ENCODE assay signal across 10 cellular contexts in the genomic region with DNA sequence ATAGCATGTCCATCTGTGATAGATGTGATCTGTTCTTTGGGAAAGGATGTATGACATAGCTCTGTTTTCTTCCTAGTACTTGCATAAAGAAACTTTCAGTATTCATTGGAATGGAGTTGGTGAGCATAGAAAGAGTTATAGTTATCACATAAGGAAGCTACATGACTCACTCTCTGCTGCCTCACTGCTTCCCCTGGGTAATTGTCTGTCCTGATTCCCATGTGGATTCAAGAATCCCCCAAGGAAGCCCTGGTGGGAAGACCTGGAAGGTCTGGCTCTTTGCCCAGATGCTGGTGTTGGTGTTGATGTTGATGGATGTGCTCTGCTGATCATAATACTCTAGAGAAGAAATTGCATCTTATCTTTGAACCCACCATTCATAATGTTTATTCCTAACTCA.
DNase-seq lines count a peak whose midpoint lies in the region; ATAC-seq and TF ChIP-seq lines count a peak whose summit lies in the region.
"Had no signal": no experiment of that assay in that cellular context is flagged by ENCODE, and none has a peak within 500 bp of the region (broad histone marks: within the 10 kb centered on the region; RNA-seq: fewer than 3 reads in every experiment).

No MANE protein-coding gene starts in this region.

- TF ChIP-seq POLR2A in vagina (IDR thresholded peaks at IDR 0.05) = no peak

- H3K4me1 ChIP-seq in BLaER1 treated with 17β-estradiol and CSF1 and Interleukin-3, amounts not matched to agents 10 nM and 100 nM = peaks cover 0 to 26% (median 14%) of the 10 kb centered on the region in 10 experiments; a peak in 15 of 20 replicates
- H3K4me1 ChIP-seq in adipocyte (ENCODE audit: control insufficient read depth, insufficient read depth, low read length) (peaks cover 9% of the 10 kb centered on the region), vagina (no peaks in the 10 kb centered on the region)
- H3K4me1 ChIP-seq: sigmoid colon had no signal

- no peaks in the 10 kb centered on the region for H3K27me3 ChIP-seq in BLaER1 treated with 17β-estradiol and CSF1 and Interleukin-3, amounts not matched to agents 10 nM and 100 nM
- H3K27me3 ChIP-seq in adipocyte (replicated peaks; ENCODE audit: control insufficient read depth, insufficient read depth, low read length) = no peaks in the 10 kb centered on the region
- H3K27me3 ChIP-seq in vagina = no peaks in the 10 kb centered on the region
- H3K27me3 ChIP-seq: sigmoid colon had no signal

- H3K9me3 ChIP-seq in BLaER1 treated with 17β-estradiol and CSF1 and Interleukin-3, amounts not matched to agents 10 nM and 100 nM (replicated peaks in 1 of 11) = peaks cover 13 to 30% (median 24%) of the 10 kb centered on the region in 11 experiments
- no peaks in the 10 kb centered on the region for H3K9me3 ChIP-seq in adipocyte (ENCODE audit: control insufficient read depth, low read length)
- no peaks in the 10 kb centered on the region for H3K9me3 ChIP-seq in vagina

- H3K36me3 ChIP-seq in BLaER1 treated with 17β-estradiol and CSF1 and Interleukin-3, amounts not matched to agents 10 nM and 100 nM = peaks cover 10 to 34% (median 24%) of the 10 kb centered on the region in 11 experiments; a peak in 18 of 22 replicates
- H3K36me3 ChIP-seq in adipocyte (ENCODE audit: control insufficient read depth, insufficient read depth, low read length, severe bottlenecking) (no peaks in the 10 kb centered on the region), vagina (no peaks in the 10 kb centered on the region)
- H3K36me3 ChIP-seq: sigmoid colon had no signal

- H3K27ac Mint-ChIP-seq in activated naive CD4-positive, alpha-beta T cell treated with anti-CD3 and anti-CD28 coated beads, Interleukin-2, amount 50 U/mL, for 72 hours = peak overlapping the region in 1 of 2 donors; percentile 32

- no peak for TF ChIP-seq CTCF in vagina (IDR thresholded peaks at IDR 0.05)

- DNase-seq in HS-27A (ENCODE audit: low read depth) (peak; percentile 55), adipocyte (ENCODE audit: low read depth) (peak; percentile 30), iris pigment epithelial cell (ENCODE audit: low read depth) (peak; percentile 73), vagina (ENCODE audit: extremely low spot score in 2 of 2) (no peak)
- DNase-seq in activated effector memory CD4-positive, alpha-beta T cell treated with Interleukin-2 at 50 U/mL for 16 hours = no peak
- no peak for DNase-seq in activated naive CD4-positive, alpha-beta T cell treated with anti-CD3 and anti-CD28 coated beads, Interleukin-2, amount 50 U/mL, for 72 hours (ENCODE audit: low spot score in 2 of 2)
- DNase-seq: sigmoid colon; stimulated activated naive CD8-positive, alpha-beta T cell treated with anti-CD3 and anti-CD28 coated beads, Interleukin-15, Interleukin-2, amounts not matched to agents 100 U/mL and 50 U/mL, for 24 hours had no signal

- peaks cover 12 to 27% of the 10 kb centered on the region in 2 donors for H3K36me3 Mint-ChIP-seq in activated naive CD4-positive, alpha-beta T cell treated with anti-CD3 and anti-CD28 coated beads, Interleukin-2, amount 50 U/mL, for 72 hours

- intact Hi-C loops in vagina (cut with DNase I) = no loop called here

- no peak overlapping the region for H3K4me3 ChIP-seq in BLaER1 treated with 17β-estradiol and CSF1 and Interleukin-3, amounts not matched to agents 10 nM and 100 nM
- H3K4me3 ChIP-seq in adipocyte (ENCODE audit: low read length) (no peak overlapping the region), vagina (no peak overlapping the region)
- H3K4me3 ChIP-seq: sigmoid colon had no signal

- no peak overlapping the region for H3K27ac ChIP-seq in BLaER1 treated with 17β-estradiol and CSF1 and Interleukin-3, amounts not matched to agents 10 nM and 100 nM
- H3K27ac ChIP-seq in vagina = no peak overlapping the region
- H3K27ac ChIP-seq: sigmoid colon had no signal

- H4K20me1 ChIP-seq in BLaER1 treated with 17β-estradiol and CSF1 and Interleukin-3, amounts not matched to agents 10 nM and 100 nM = peaks cover 0 to 4% (median 0%) of the 10 kb centered on the region in 11 experiments; a peak in 4 of 22 replicates

- no peak for ATAC-seq in GM21576 (IDR thresholded peaks at IDR 0.05; ENCODE audit: unreplicated experiment)
- no peak for ATAC-seq in activated naive CD4-positive, alpha-beta T cell treated with anti-CD3 and anti-CD28 coated beads, Interleukin-2, amount 50 U/mL, for 72 hours
- ATAC-seq: stimulated activated naive CD8-positive, alpha-beta T cell treated with anti-CD3 and anti-CD28 coated beads, Interleukin-15, Interleukin-2, amounts not matched to agents 100 U/mL and 50 U/mL, for 24 hours had no signal

- peaks cover 11 to 17% of the 10 kb centered on the region in 2 donors for H3K9me3 Mint-ChIP-seq in activated naive CD4-positive, alpha-beta T cell treated with anti-CD3 and anti-CD28 coated beads, Interleukin-2, amount 50 U/mL, for 72 hours

- H3K4me2 ChIP-seq in BLaER1 treated with 17β-estradiol and CSF1 and Interleukin-3, amounts not matched to agents 10 nM and 100 nM = peak overlapping the region in 8 of 11 experiments; percentile 33 to 61 (median 48); a peak in 14 of 22 replicates

- no peak overlapping the region for H3K9ac ChIP-seq in BLaER1 treated with 17β-estradiol and CSF1 and Interleukin-3, amounts not matched to agents 10 nM and 100 nM
- H3K9ac ChIP-seq in adipocyte (ENCODE audit: low read length) = no peak overlapping the region

Comparison
In these comparisons a context has a peak if more than half of its experiments do, and no peak if none do; other contexts are left out.
1. DNase-seq: peak in HS-27A (single experiment), adipocyte (single experiment) and iris pigment epithelial cell (single experiment); none in vagina (0 of 2), activated effector memory CD4-positive, alpha-beta T cell treated with Interleukin-2 at 50 U/mL for 16 hours (single experiment) and activated naive CD4-positive, alpha-beta T cell treated with anti-CD3 and anti-CD28 coated beads, Interleukin-2, amount 50 U/mL, for 72 hours (0 of 2).